ENCODE assay signal across 8 cellular contexts in genomic region chr5:138724470-138725146, GRCh38. TPM values are rescaled to one million over a fixed set of nuclear protein-coding genes. Genes with fewer than 3 reads are reported as not detected.
A peak's percentile ranks its signal among the peaks of the same experiment; 100 is the strongest.
DNase-seq lines count a peak whose midpoint lies in the region; ATAC-seq and TF ChIP-seq lines count a peak whose summit lies in the region.

No MANE protein-coding gene starts in this region.

- H3K9me3 ChIP-seq in RWPE2 (ENCODE audit: severe bottlenecking) (no peaks in the 10 kb centered on the region), SJCRH30 (replicated peaks) (no peaks in the 10 kb centered on the region)

- TF ChIP-seq CTCF in RWPE2 (IDR thresholded peaks at IDR 0.05; ENCODE audit: poor library complexity, severe bottlenecking): no peak

- H3K4me1 ChIP-seq in RWPE2 (ENCODE audit: insufficient read depth, poor library complexity, severe bottlenecking) (peaks cover 16% of the 10 kb centered on the region), SJCRH30 (no peaks in the 10 kb centered on the region)

- peak overlapping the region; percentile 54 for H3K27ac ChIP-seq in RWPE2 (ENCODE audit: poor library complexity, severe bottlenecking)
- no peak overlapping the region for H3K27ac ChIP-seq in SJCRH30

- peak; percentile 27 for DNase-seq in GM04503 (ENCODE audit: low read depth)
- no peak for DNase-seq in RWPE2 (ENCODE audit: low spot score)
- DNase-seq in fibroblast of the conjunctiva (ENCODE audit: low read depth): peak; percentile 30
- DNase-seq in pulmonary artery endothelial cell (ENCODE audit: low read depth, low spot score): peak; percentile 47
- no peak for DNase-seq in SJCRH30
- DNase-seq in NCI-H774 (lab: John Stamatoyannopoulos, UW): no peak

- H3K4me3 ChIP-seq in RWPE2 (ENCODE audit: severe bottlenecking) (no peak overlapping the region), SJCRH30 (no peak overlapping the region)

- ATAC-seq in RWPE2 (ENCODE audit: low read depth) (peak; percentile 9), HG03097 (IDR thresholded peaks at IDR 0.05; ENCODE audit: low FRiP score, unreplicated experiment) (no peak), HG03039 (IDR thresholded peaks at IDR 0.05; ENCODE audit: unreplicated experiment) (no peak)

- H3K27me3 ChIP-seq in RWPE2 (ENCODE audit: insufficient read depth, poor library complexity, severe bottlenecking) (no peaks in the 10 kb centered on the region), SJCRH30 (no peaks in the 10 kb centered on the region)

- H3K36me3 ChIP-seq in RWPE2 (ENCODE audit: low read depth): no peaks in the 10 kb centered on the region
- no peaks in the 10 kb centered on the region for H3K36me3 ChIP-seq in SJCRH30

RNA-seq across cellular contexts. Expression of gene CTNNA1, which starts 28.6 kb away (rescaled TPM):
- total RNA-seq in pulmonary artery endothelial cell: 527 and 572 TPM in 2 replicates
- 153 and 159 TPM in 2 replicates for total RNA-seq in SJCRH30 (2014; rRNA removed; shearing (Covaris generic))

Comparison
In these comparisons a context has a peak if more than half of its experiments do, and no peak if none do; other contexts are left out.
1. DNase-seq: peak in GM04503 (single experiment), fibroblast of the conjunctiva (single experiment) and pulmonary artery endothelial cell (single experiment); none in RWPE2 (single experiment), SJCRH30 (0 of 2) and NCI-H774 (single experiment).